19 cellular contexts compared by ENCODE assay signal in genomic region chr3:190807719-190808375, GRCh38. TPM values are rescaled to one million over a fixed set of nuclear protein-coding genes. Genes with fewer than 3 reads are reported as not detected.
A peak's percentile ranks its signal among the peaks of the same experiment; 100 is the strongest.
DNase-seq lines count a peak whose midpoint lies in the region; ATAC-seq and TF ChIP-seq lines count a peak whose summit lies in the region.
"Had no signal": no experiment of that assay in that cellular context is flagged by ENCODE, and none has a peak within 500 bp of the region (broad histone marks: within the 10 kb centered on the region; RNA-seq: fewer than 3 reads in every experiment).

No MANE protein-coding gene starts in this region.

- peak; percentile 87 to 90 for ATAC-seq in right cardiac atrium
- peak; percentile 84 to 90 for ATAC-seq in gastrocnemius medialis
- no peak for ATAC-seq in HG03442 (IDR thresholded peaks at IDR 0.05; ENCODE audit: unreplicated experiment)
- ATAC-seq: esophagus mucosa; stimulated activated naive CD8-positive, alpha-beta T cell treated with anti-CD3 and anti-CD28 coated beads, Interleukin-15, Interleukin-2, amounts not matched to agents 100 U/mL and 50 U/mL, for 24 hours had no signal

- H3K36me3 ChIP-seq in adrenal gland (replicated peaks in 1 of 2) (no peaks in the 10 kb centered on the region), gastrocnemius medialis (no peaks in the 10 kb centered on the region)

- in situ Hi-C loops in gastrocnemius medialis (cut with MboI; ENCODE audit: low sequenced_read_pairs in 4 of 4), result no loop called here

- H3K9me3 ChIP-seq in adrenal gland (replicated peaks in 1 of 3), result no peaks in the 10 kb centered on the region
- H3K9me3 ChIP-seq in right cardiac atrium (ENCODE audit: control insufficient read depth, low read length), result no peaks in the 10 kb centered on the region
- H3K9me3 ChIP-seq in gastrocnemius medialis, result no peaks in the 10 kb centered on the region
- H3K9me3 ChIP-seq: Caco-2 had no signal

- peaks cover 0 to 3% of the 10 kb centered on the region in 2 donors for H3K4me1 ChIP-seq in adrenal gland (replicated peaks in 1 of 2)
- peaks cover 2% of the 10 kb centered on the region for H3K4me1 ChIP-seq in right cardiac atrium (ENCODE audit: control insufficient read depth, insufficient read depth, low read length)
- H3K4me1 ChIP-seq in gastrocnemius medialis, result peaks cover 0 to 15% of the 10 kb centered on the region in 2 donors
- H3K4me1 ChIP-seq: Caco-2 had no signal

- WGBS in adrenal gland, 4 donors, result 18 to 29% (median 25%) methylated on average over 4 of the region's 4 CpGs
- WGBS in right cardiac atrium, result 25% methylated on average over 4 of the region's 4 CpGs

- peak; percentile 9 for DNase-seq in M059J (ENCODE audit: low read depth)
- peak; percentile 19 to 73 (median 43) for DNase-seq in adrenal gland
- peak; percentile 75 to 90 (median 87) for DNase-seq in right cardiac atrium
- DNase-seq in gastrocnemius medialis, result peak; percentile 63 to 71
- DNase-seq in activated CD4-positive, alpha-beta T cell treated with anti-CD3 and anti-CD28 coated beads for 4 hours, result no peak
- DNase-seq in COLO829 (ENCODE audit: low spot score), result no peak
- no peak for DNase-seq in A172 (ENCODE audit: low spot score)
- DNase-seq: Caco-2; central memory CD4-positive, alpha-beta T cell; H7; islet precursor cell; KG1; NCI-H524; stimulated activated CD4-positive, alpha-beta T cell treated with anti-CD3 and anti-CD28 coated beads, Interleukin-4, amount 100 ng/mL, for 1 hour; stimulated activated naive CD8-positive, alpha-beta T cell treated with anti-CD3 and anti-CD28 coated beads, Interleukin-15, Interleukin-2, amounts not matched to agents 100 U/mL and 50 U/mL, for 24 hours had no signal

- intact Hi-C loops in adrenal gland (cut with DNase I) (no loop called here), right cardiac atrium (cut with DNase I) (no loop called here), gastrocnemius medialis (cut with DNase I; ENCODE audit: low total_unique reads) (no loop called here)

- H3K27me3 ChIP-seq in adrenal gland, result peaks cover 9% of the 10 kb centered on the region
- no peaks in the 10 kb centered on the region for H3K27me3 ChIP-seq in right cardiac atrium (ENCODE audit: control insufficient read depth, insufficient read depth)
- H3K27me3 ChIP-seq in gastrocnemius medialis, result no peaks in the 10 kb centered on the region

- H3K27ac ChIP-seq in adrenal gland (no peak overlapping the region), right cardiac atrium (ENCODE audit: low read length) (peak overlapping the region; percentile 13), gastrocnemius medialis (peak overlapping the region in 2 of 4 donors; percentile 19 to 75)

- no peak overlapping the region for H3K4me3 ChIP-seq in adrenal gland
- no peak overlapping the region for H3K4me3 ChIP-seq in right cardiac atrium (ENCODE audit: low read length)
- no peak overlapping the region for H3K4me3 ChIP-seq in gastrocnemius medialis

- TF ChIP-seq CTCF in adrenal gland (IDR thresholded peaks at IDR 0.05) (no peak), gastrocnemius medialis (IDR thresholded peaks at IDR 0.05 in 4 of 5, conservative IDR thresholded peaks at IDR 0.05 in 1 of 5) (no peak)

- TF ChIP-seq POLR2A in adrenal gland (IDR thresholded peaks at IDR 0.05) (no peak), gastrocnemius medialis (IDR thresholded peaks at IDR 0.05) (no peak)

RNA-seq across cellular contexts. Expression of gene GMNC, which starts 54.6 kb away (rescaled TPM):
- total RNA-seq in M059J (2014; rRNA removed; shearing (Covaris generic)), result 0.02 and 0.07 TPM in 2 replicates
- not detected for total RNA-seq in adrenal gland
- polyA plus RNA-seq in adrenal gland, result under 1 TPM in 1 of 3 donors, not detected in 2; 0.18 TPM
- under 1 TPM in 3 of 4 donors, not detected in 1; 0.17 to 0.23 (median 0.22) TPM for total RNA-seq in right cardiac atrium
- not detected for polyA plus RNA-seq in right cardiac atrium
- total RNA-seq in gastrocnemius medialis, result not detected
- 0.02 TPM in 1 of 2 replicates, not detected in the other for total RNA-seq in A172 (2014; rRNA removed; shearing (Covaris generic))
- total RNA-seq: activated T-helper 2 cell treated with anti-CD3 and anti-CD28 coated beads, Interferon-gamma antibody, Interleukin-2, Interleukin-4, amounts not matched to agents 10 μg/mL and 5 μg/mL and 100 μg/mL, durations not matched to agents 14 hours and 24 hours and 36 hours; Caco-2; esophagus mucosa; SK-MEL-5 had no signal

Comparison
In these comparisons a context has a peak if more than half of its experiments do, and no peak if none do; other contexts are left out.
1. DNase-seq: peak in M059J (single experiment), adrenal gland (7 of 7), right cardiac atrium (3 of 3) and gastrocnemius medialis (2 of 2); none in activated CD4-positive, alpha-beta T cell treated with anti-CD3 and anti-CD28 coated beads for 4 hours (0 of 2), COLO829 (single experiment) and A172 (single experiment).